In the genomic region with DNA sequence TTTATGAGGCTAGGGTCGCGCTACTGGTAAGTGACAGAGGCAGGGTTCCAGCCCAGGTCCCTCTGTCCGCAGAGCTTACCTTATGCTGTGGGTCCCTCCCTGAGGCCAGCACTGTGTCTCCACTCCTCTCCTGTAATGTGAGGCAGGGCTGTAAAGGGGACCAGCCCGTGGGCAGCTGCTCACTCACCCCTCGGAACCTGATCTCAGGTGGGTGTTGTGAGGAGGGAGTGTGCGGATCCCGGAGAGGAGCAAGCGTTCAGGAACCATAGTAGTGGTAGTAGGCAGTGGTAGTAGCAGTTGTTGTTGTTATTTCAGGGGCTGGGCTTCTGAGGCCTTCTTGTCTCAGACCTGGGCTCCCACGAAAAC, we compare ENCODE assay signal across 9 cellular contexts. TPM values are rescaled to one million over a fixed set of nuclear protein-coding genes. Genes with fewer than 3 reads are reported as not detected.
A peak's percentile ranks its signal among the peaks of the same experiment; 100 is the strongest.
DNase-seq lines count a peak whose midpoint lies in the region; ATAC-seq, FAIRE-seq and TF ChIP-seq lines count a peak whose summit lies in the region.
"Had no signal": no experiment of that assay in that cellular context is flagged by ENCODE, and none has a peak within 500 bp of the region (broad histone marks: within the 10 kb centered on the region; RNA-seq: fewer than 3 reads in every experiment).

No MANE protein-coding gene starts in this region.

- no peak for FAIRE-seq in astrocyte (lab: Jason Lieb, UNC)

- H3K4me1 Mint-ChIP-seq in astrocyte (ENCODE audit: low read depth, unreplicated experiment), result peaks cover 47% of the 10 kb centered on the region

- H2BK5ac ChIP-seq in mesendoderm (ENCODE audit: low read length), result no peak overlapping the region

- H4K8ac ChIP-seq in mesendoderm (ENCODE audit: low read depth, low read length), result no peak overlapping the region

- intact Hi-C loops in left ventricle myocardium inferior (cut with micrococcal nuclease), result no loop called here
- intact Hi-C loops in left cardiac atrium (cut with DNase I), result no loop called here
- intact Hi-C loops in uterus (cut with DNase I; ENCODE audit: low total_unique reads), result no loop called here

- H2BK120ac ChIP-seq in mesendoderm (ENCODE audit: low read depth, low read length), result no peak overlapping the region

- H3K18ac ChIP-seq in mesendoderm (ENCODE audit: low read length), result no peak overlapping the region

- peaks cover 51% of the 10 kb centered on the region for H4K20me1 ChIP-seq in astrocyte (ENCODE audit: insufficient read depth, low read length)

- H3K9me3 Mint-ChIP-seq in astrocyte (ENCODE audit: unreplicated experiment), result no peaks in the 10 kb centered on the region

- H3K56ac ChIP-seq in mesendoderm (ENCODE audit: low read length), result peak overlapping the region; percentile 95

- H3K36me3 ChIP-seq in left ventricle myocardium inferior (peaks cover 32% of the 10 kb centered on the region), astrocyte (ENCODE audit: insufficient read depth, low read length) (peaks cover 15% of the 10 kb centered on the region), mesendoderm (ENCODE audit: control insufficient read depth, insufficient read depth, low read length) (peaks cover 9% of the 10 kb centered on the region), uterus (no peaks in the 10 kb centered on the region)

- H3K9me3 ChIP-seq in left ventricle myocardium inferior (replicated peaks), result no peaks in the 10 kb centered on the region
- H3K9me3 ChIP-seq in astrocyte (ENCODE audit: insufficient read depth, low read depth, low read length), result no peaks in the 10 kb centered on the region
- no peaks in the 10 kb centered on the region for H3K9me3 ChIP-seq in uterus

- no peaks in the 10 kb centered on the region for H3K27me3 Mint-ChIP-seq in astrocyte (ENCODE audit: low read depth, unreplicated experiment)

- H2AK5ac ChIP-seq in mesendoderm (ENCODE audit: low read length), result no peak overlapping the region

- DNase-seq in left ventricle myocardium inferior, result no peak
- no peak for DNase-seq in left cardiac atrium
- no peak for DNase-seq in astrocyte (ENCODE audit: low read depth)
- DNase-seq in mesendoderm, result no peak
- no peak for DNase-seq in uterus
- no peak for DNase-seq in NCI-H82 (lab: John Stamatoyannopoulos, UW)
- no peak for DNase-seq in Kasumi-1 (lab: John Stamatoyannopoulos, UW)
- DNase-seq: stimulated activated naive CD4-positive, alpha-beta T cell treated with Interleukin-2 at 50 U/mL for 16 hours had no signal

- no peak overlapping the region for H2BK15ac ChIP-seq in mesendoderm (replicated peaks; ENCODE audit: low read depth)

- H3K27ac ChIP-seq in left ventricle myocardium inferior (replicated peaks), result peak overlapping the region; percentile 91
- peak overlapping the region; percentile 96 for H3K27ac ChIP-seq in astrocyte (ENCODE audit: low read depth, low read length)
- H3K27ac ChIP-seq in mesendoderm (ENCODE audit: low read depth, low read length), result peak overlapping the region; percentile 59
- peak overlapping the region; percentile 85 to 94 for H3K27ac ChIP-seq in uterus

- H3K4me1 ChIP-seq in left ventricle myocardium inferior, result peaks cover 96% of the 10 kb centered on the region
- peaks cover 90% of the 10 kb centered on the region for H3K4me1 ChIP-seq in astrocyte (ENCODE audit: insufficient read depth, low read length)
- H3K4me1 ChIP-seq in mesendoderm (ENCODE audit: control insufficient read depth, low read depth, low read length), result peaks cover 29% of the 10 kb centered on the region
- H3K4me1 ChIP-seq in uterus, result peaks cover 14 to 50% of the 10 kb centered on the region in 2 donors

- H3K79me2 ChIP-seq in astrocyte (ENCODE audit: insufficient read depth, low read length) (peaks cover 83% of the 10 kb centered on the region), mesendoderm (ENCODE audit: control insufficient read depth, insufficient read depth, low read length) (peaks cover 35% of the 10 kb centered on the region)

- no peak overlapping the region for H3K27ac Mint-ChIP-seq in astrocyte (ENCODE audit: unreplicated experiment)

- no peak overlapping the region for H3K4ac ChIP-seq in mesendoderm (ENCODE audit: low read depth, low read length)

- no peak overlapping the region for H2AFZ ChIP-seq in astrocyte (ENCODE audit: low read depth, low read length)

- H3K27me3 ChIP-seq in left ventricle myocardium inferior (ENCODE audit: low read depth) (no peaks in the 10 kb centered on the region), astrocyte (ENCODE audit: insufficient read depth, low read length) (no peaks in the 10 kb centered on the region), mesendoderm (ENCODE audit: insufficient read depth, low read length, poor library complexity) (no peaks in the 10 kb centered on the region), uterus (no peaks in the 10 kb centered on the region)

- H3K4me2 ChIP-seq in astrocyte (ENCODE audit: low read length) (peak overlapping the region; percentile 100), mesendoderm (ENCODE audit: low read length) (peak overlapping the region; percentile 43)

- H3K4me3 ChIP-seq in left ventricle myocardium inferior (peak overlapping the region; percentile 83), astrocyte (ENCODE audit: insufficient read depth, low read depth, low read length) (peak overlapping the region; percentile 75), mesendoderm (ENCODE audit: low read length) (no peak overlapping the region), uterus (peak overlapping the region in 1 of 2 donors; percentile 92)

- H3K36me3 Mint-ChIP-seq in astrocyte (ENCODE audit: low read depth, unreplicated experiment), result peaks cover 5% of the 10 kb centered on the region

- H3K9ac ChIP-seq in astrocyte (ENCODE audit: low read length) (peak overlapping the region; percentile 92), mesendoderm (ENCODE audit: low read length) (peak overlapping the region; percentile 90)

- H3K4me3 Mint-ChIP-seq in astrocyte (ENCODE audit: unreplicated experiment), result peak overlapping the region; percentile 89

- no peak for ATAC-seq in left cardiac atrium
- ATAC-seq in HG03432 (IDR thresholded peaks at IDR 0.05; ENCODE audit: unreplicated experiment), result no peak

- peaks cover 21% of the 10 kb centered on the region for H3K79me1 ChIP-seq in mesendoderm (ENCODE audit: low read length)

- TF ChIP-seq CTCF in left ventricle myocardium inferior (IDR thresholded peaks at IDR 0.05; ENCODE audit: borderline replicate concordance) (no peak), astrocyte (IDR thresholded peaks at IDR 0.05; ENCODE audit: insufficient read depth, low read depth, low read length) (no peak), uterus (IDR thresholded peaks at IDR 0.05) (no peak)

- whole genome bisulfite sequencing in mesendoderm (ENCODE audit: extremely low coverage, insufficient coverage, low lambda C conversion rate), result no CpG with 5 or more reads among the region's 9 CpGs

- peak overlapping the region; percentile 74 for H3K23ac ChIP-seq in mesendoderm (ENCODE audit: low read length)

- no peak for TF ChIP-seq POLR2A in uterus (IDR thresholded peaks at IDR 0.05)

- H4K5ac ChIP-seq in mesendoderm (ENCODE audit: low read length), result no peak overlapping the region

RNA-seq across cellular contexts. Expression of a gene that starts 1.7 kb away (rescaled TPM):
- total RNA-seq in left ventricle myocardium inferior (4.9 TPM), left cardiac atrium (10 to 100 TPM in 1 of 2 donors, 1 to 10 TPM in 1; 6.4 to 13.7 TPM), astrocyte (12.1 and 12.6 TPM in 2 replicates), uterus (10 to 100 TPM in 1 of 4 donors, 1 to 10 TPM in 3; 2.5 to 11.5 (median 8.5) TPM)
- 5.6 TPM for polyA plus RNA-seq in mesendoderm (2013, experiment 1 of 2)
- 6.0 TPM for polyA plus RNA-seq in mesendoderm (2013, experiment 2 of 2)

RNA-seq across cellular contexts. Expression of a gene that starts 38.5 kb away (rescaled TPM):
- total RNA-seq in left ventricle myocardium inferior (34.1 TPM), left cardiac atrium (10 to 100 TPM; 34.6 to 36.4 TPM), astrocyte (49.0 and 49.1 TPM in 2 replicates), uterus (100 to 1,000 TPM in 1 of 4 donors, 10 to 100 TPM in 3; 39.1 to 186 (median 69.1) TPM)
- polyA plus RNA-seq in mesendoderm (2013, experiment 1 of 2), result 42.9 TPM
- 44.9 TPM for polyA plus RNA-seq in mesendoderm (2013, experiment 2 of 2)
